ENCODE assay signal across 9 cellular contexts in the genomic region with DNA sequence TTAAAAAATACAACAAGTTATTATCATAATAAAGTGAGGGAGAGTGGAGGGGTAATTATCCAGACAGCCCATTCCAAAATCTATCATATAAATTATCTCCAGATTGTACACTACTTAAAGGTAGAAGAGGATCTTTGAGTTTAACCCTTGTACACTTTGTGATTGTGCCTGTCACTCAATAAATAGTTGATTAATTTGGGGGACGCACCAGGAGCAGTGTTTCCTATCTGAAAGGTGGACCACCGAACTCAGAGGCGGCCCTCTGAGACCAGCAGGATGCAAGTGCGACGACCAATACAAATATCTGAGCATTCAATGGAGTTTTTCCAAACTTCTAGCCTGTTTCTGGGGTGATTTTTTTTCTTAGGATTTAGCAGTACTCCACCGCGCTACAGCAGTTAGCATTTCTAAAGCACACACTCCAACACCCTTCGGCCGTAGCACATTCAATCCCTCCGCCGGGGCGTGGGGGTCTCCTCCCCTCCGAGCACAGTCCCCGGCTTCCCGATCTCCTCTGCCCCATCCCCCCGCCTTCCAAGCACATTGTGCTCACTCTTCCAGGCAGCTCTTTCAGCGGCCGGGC. TPM values are rescaled to one million over a fixed set of nuclear protein-coding genes. Genes with fewer than 3 reads are reported as not detected.
DNase-seq lines count a peak whose midpoint lies in the region; ATAC-seq and TF ChIP-seq lines count a peak whose summit lies in the region.
"Had no signal": no experiment of that assay in that cellular context is flagged by ENCODE, and none has a peak within 500 bp of the region (broad histone marks: within the 10 kb centered on the region; RNA-seq: fewer than 3 reads in every experiment).

No MANE protein-coding gene starts in this region.

- no peak for TF ChIP-seq POLR2A in body of pancreas (IDR thresholded peaks at IDR 0.05)

- H3K23ac ChIP-seq in mesenchymal stem cell (ENCODE audit: low read length in 2 of 2), result no peak overlapping the region

- no peak overlapping the region for H3K14ac ChIP-seq in mesenchymal stem cell (ENCODE audit: low read length in 2 of 2)

- no peak overlapping the region for H3K4ac ChIP-seq in mesenchymal stem cell (ENCODE audit: low read depth in 1 of 2, low read length in 2 of 2)

- H3K9ac ChIP-seq in mesenchymal stem cell (ENCODE audit: low read length), result no peak overlapping the region

- DNase-seq in left ventricle myocardium inferior, result no peak
- no peak for DNase-seq in left cardiac atrium
- no peak for DNase-seq in body of pancreas
- DNase-seq in mesenchymal stem cell, result no peak
- DNase-seq in upper lobe of right lung, result no peak
- DNase-seq in DMS153 treated with DMSO at 0.1 percent for 48 hours (lab: John Stamatoyannopoulos, UW; ENCODE audit: unreplicated experiment), result no peak
- DNase-seq: central memory CD4-positive, alpha-beta T cell had no signal

- H4K8ac ChIP-seq in mesenchymal stem cell (ENCODE audit: low read length), result no peak overlapping the region

- peak overlapping the region; percentile 51 for H3K4me2 ChIP-seq in mesenchymal stem cell (ENCODE audit: low read length, poor library complexity, severe bottlenecking)

- no peak for ATAC-seq in left cardiac atrium
- ATAC-seq in body of pancreas, result no peak
- no peak for ATAC-seq in upper lobe of right lung
- no peak for ATAC-seq in HG03432 (IDR thresholded peaks at IDR 0.05; ENCODE audit: unreplicated experiment)
- no peak for ATAC-seq in HG02981 (IDR thresholded peaks at IDR 0.05; ENCODE audit: unreplicated experiment)

- intact Hi-C loops in left ventricle myocardium inferior (cut with micrococcal nuclease) (no loop called here), left cardiac atrium (cut with DNase I) (loop anchor here (5.0 to 10.0 kb wide), 3 partner anchors 124 to 196 kb away; no protein-coding TSS in a partner anchor), body of pancreas (cut with DNase I) (no loop called here), upper lobe of right lung (cut with DNase I) (no loop called here)

- peaks cover 41% of the 10 kb centered on the region for H3K27me3 ChIP-seq in left ventricle myocardium inferior (ENCODE audit: low read depth)
- no peaks in the 10 kb centered on the region for H3K27me3 ChIP-seq in body of pancreas
- peaks cover 63 to 71% of the 10 kb centered on the region in 2 experiments for H3K27me3 ChIP-seq in mesenchymal stem cell (ENCODE audit: control insufficient read depth in 1 of 2, insufficient read depth in 1 of 2, low read length in 2 of 2)
- H3K27me3 ChIP-seq in upper lobe of right lung, result peaks cover 44% of the 10 kb centered on the region

- H3K18ac ChIP-seq in mesenchymal stem cell (ENCODE audit: low read depth in 1 of 2, low read length in 2 of 2), result no peak overlapping the region

- H2BK15ac ChIP-seq in mesenchymal stem cell (ENCODE audit: low read depth, poor library complexity, severe bottlenecking), result no peak overlapping the region

- no peaks in the 10 kb centered on the region for H3K9me3 ChIP-seq in left ventricle myocardium inferior (replicated peaks)
- H3K9me3 ChIP-seq in body of pancreas, result no peaks in the 10 kb centered on the region
- no peaks in the 10 kb centered on the region for H3K9me3 ChIP-seq in mesenchymal stem cell (ENCODE audit: control insufficient read depth, low read length)
- no peaks in the 10 kb centered on the region for H3K9me3 ChIP-seq in upper lobe of right lung

- no peak overlapping the region for H2AFZ ChIP-seq in mesenchymal stem cell (ENCODE audit: low read depth, low read length)

- no peaks in the 10 kb centered on the region for H3K79me1 ChIP-seq in mesenchymal stem cell (replicated peaks; ENCODE audit: low read length, poor library complexity, severe bottlenecking)

- no peak overlapping the region for H2BK5ac ChIP-seq in mesenchymal stem cell (ENCODE audit: low read depth, low read length, poor library complexity, severe bottlenecking)

- H2BK120ac ChIP-seq in mesenchymal stem cell (ENCODE audit: low read depth, low read length), result no peak overlapping the region

- H2AK5ac ChIP-seq in mesenchymal stem cell (ENCODE audit: low read length, severe bottlenecking), result no peak overlapping the region

- TF ChIP-seq CTCF in left ventricle myocardium inferior (IDR thresholded peaks at IDR 0.05; ENCODE audit: borderline replicate concordance) (no peak), body of pancreas (IDR thresholded peaks at IDR 0.05) (no peak), upper lobe of right lung (IDR thresholded peaks at IDR 0.05) (no peak)

- H3K4me3 ChIP-seq in left ventricle myocardium inferior (peak overlapping the region; percentile 76), body of pancreas (peak overlapping the region in 1 of 2 donors; percentile 30), mesenchymal stem cell (ENCODE audit: insufficient read depth in 1 of 2, low read depth in 1 of 2, low read length in 2 of 2) (no peak overlapping the region), upper lobe of right lung (peak overlapping the region; percentile 61)

- H2BK12ac ChIP-seq in mesenchymal stem cell (ENCODE audit: low read length in 2 of 2), result no peak overlapping the region

- H3K4me1 ChIP-seq in left ventricle myocardium inferior (peaks cover 45% of the 10 kb centered on the region), body of pancreas (peaks cover 24% of the 10 kb centered on the region), mesenchymal stem cell (ENCODE audit: control insufficient read depth, insufficient read depth, low read depth, low read length) (peaks cover 19% of the 10 kb centered on the region), upper lobe of right lung (peaks cover 3% of the 10 kb centered on the region)

- H4K91ac ChIP-seq in mesenchymal stem cell (ENCODE audit: low read length), result no peak overlapping the region

- H3K27ac ChIP-seq in left ventricle myocardium inferior (replicated peaks) (peak overlapping the region; percentile 88), body of pancreas (peak overlapping the region; percentile 53 to 80 (median 72)), mesenchymal stem cell (ENCODE audit: low read length, poor library complexity, severe bottlenecking) (no peak overlapping the region), upper lobe of right lung (peak overlapping the region; percentile 80)

- WGBS in body of pancreas, 2 donors, result 2% methylated on average over 18 of the region's 18 CpGs
- 1% methylated on average over 16 of the region's 18 CpGs for WGBS in mesenchymal stem cell

- H3K36me3 ChIP-seq in left ventricle myocardium inferior (no peaks in the 10 kb centered on the region), body of pancreas (replicated peaks in 1 of 2; ENCODE audit: insufficient read depth in 1 of 2, low read depth in 2 of 2) (no peaks in the 10 kb centered on the region), mesenchymal stem cell (ENCODE audit: control insufficient read depth in 1 of 2, insufficient read depth in 2 of 2, low read depth in 1 of 2, low read length in 2 of 2) (no peaks in the 10 kb centered on the region), upper lobe of right lung (no peaks in the 10 kb centered on the region)

RNA-seq across cellular contexts. Expression of a gene that starts 1.0 kb away (rescaled TPM):
- 3.1 TPM for total RNA-seq in left ventricle myocardium inferior
- 1 to 10 TPM; 4.4 to 5.6 TPM for total RNA-seq in left cardiac atrium
- 1 to 10 TPM; 2.6 to 3.4 TPM for total RNA-seq in body of pancreas
- polyA plus RNA-seq in mesenchymal stem cell (2013, experiment 1 of 2), result not detected
- not detected for polyA plus RNA-seq in mesenchymal stem cell (2013, experiment 2 of 2)
- total RNA-seq in upper lobe of right lung, result 7.2 TPM

Comparison
In these comparisons a context has a peak if more than half of its experiments do, and no peak if none do; other contexts are left out.
1. intact Hi-C loops: an anchor here in left cardiac atrium (5.0 to 10.0 kb wide); none called in left ventricle myocardium inferior, body of pancreas and upper lobe of right lung.
2. H3K4me3 ChIP-seq: peak in left ventricle myocardium inferior (single experiment) and upper lobe of right lung (single experiment); none in mesenchymal stem cell (0 of 2).